ENCODE assay signal across 3 cellular contexts in genomic region chr20:6806291-6806690, GRCh38.
A peak's percentile ranks its signal among the peaks of the same experiment; 100 is the strongest.
TF ChIP-seq lines count a peak whose summit lies in the region.

No MANE protein-coding gene starts in this region.

TF ChIP-seq in HEK293T, 16 proteins besides CTCF, POLR2A, EP300 and RAD21:
- TF ChIP-seq CTBP1 (IDR thresholded peaks at IDR 0.05; ENCODE audit: borderline replicate concordance) (no peak), PKNOX1 (IDR thresholded peaks at IDR 0.05) (peak; percentile 46; the same call in 1 of the 2 replicates), HDGF (IDR thresholded peaks at IDR 0.05; ENCODE audit: borderline replicate concordance) (no peak), FOXK2 (IDR thresholded peaks at IDR 0.05) (no peak)

TF ChIP-seq in K562, 482 proteins besides CTCF, POLR2A, EP300 and RAD21:
- TF ChIP-seq BRD4 (IDR thresholded peaks at IDR 0.05) (no peak), PKNOX1 (IDR thresholded peaks at IDR 0.05) (peak; percentile 23; the same call in 1 of the 2 replicates)

TF ChIP-seq in SK-N-SH treated with all-trans-retinoic acid at 6 μM for 48 hours, 23 proteins besides CTCF, POLR2A, EP300 and RAD21:
- no peak for TF ChIP-seq ZFP30 (CRISPR knock-in tag; IDR thresholded peaks at IDR 0.05)
- no peak for TF ChIP-seq ZNF565 (CRISPR knock-in tag; conservative IDR thresholded peaks at IDR 0.05; ENCODE audit: low read depth)
- no peak for TF ChIP-seq CSDC2 (CRISPR knock-in tag; IDR thresholded peaks at IDR 0.05)
- no peak for TF ChIP-seq SNAI2 (CRISPR knock-in tag; IDR thresholded peaks at IDR 0.05)
- TF ChIP-seq ZNF8 (CRISPR knock-in tag; IDR thresholded peaks at IDR 0.05) = no peak
- TF ChIP-seq TCF4 (CRISPR knock-in tag; IDR thresholded peaks at IDR 0.05; ENCODE audit: borderline replicate concordance) = no peak
- no peak for TF ChIP-seq OSR1 (CRISPR knock-in tag; IDR thresholded peaks at IDR 0.05)
- no peak for TF ChIP-seq ESRRG (CRISPR knock-in tag; IDR thresholded peaks at IDR 0.05)
